ENCODE assay signal across 8 cellular contexts in the genomic region with DNA sequence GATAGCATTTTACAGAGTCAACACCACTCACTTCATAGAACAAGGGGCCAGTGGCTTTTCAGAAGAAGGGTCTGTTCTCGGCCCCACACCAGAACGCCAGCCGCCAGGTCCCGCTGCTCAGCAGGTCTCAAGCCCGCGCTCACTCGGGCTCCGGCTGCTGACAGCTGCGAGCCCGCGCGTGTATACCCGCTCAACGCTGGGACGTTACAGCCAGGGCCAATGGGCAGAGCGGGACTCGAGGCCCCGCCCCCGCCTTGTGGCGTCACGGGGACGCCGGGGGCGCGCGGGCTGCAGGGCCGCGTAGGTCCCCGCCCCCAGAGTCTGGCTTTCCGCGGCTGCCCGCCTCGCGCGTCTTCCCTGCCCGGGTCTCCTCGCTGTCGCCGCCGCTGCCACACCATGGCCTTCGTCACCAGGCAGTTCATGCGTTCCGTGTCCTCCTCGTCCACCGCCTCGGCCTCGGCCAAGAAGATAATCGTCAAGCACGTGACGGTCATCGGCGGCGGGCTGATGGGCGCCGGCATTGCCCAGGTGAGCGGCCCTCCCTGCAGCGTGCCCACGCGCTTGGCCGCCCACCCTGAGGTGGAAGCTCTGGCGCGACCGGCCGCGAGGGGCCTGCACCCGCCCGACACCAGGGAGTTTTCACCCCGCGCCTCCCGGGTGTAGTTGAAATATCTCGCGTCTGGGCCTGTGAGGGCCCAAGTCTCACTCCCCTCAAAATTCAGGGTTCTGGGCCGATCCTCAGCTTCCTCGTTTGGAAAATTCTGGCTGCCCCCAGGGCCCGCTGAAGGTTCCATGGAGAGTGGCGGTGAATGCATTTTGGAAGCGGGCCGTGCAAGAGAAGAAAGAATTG. TPM values are rescaled to one million over a fixed set of nuclear protein-coding genes. Genes with fewer than 3 reads are reported as not detected.
DNase-seq lines count a peak whose midpoint lies in the region; ATAC-seq and TF ChIP-seq lines count a peak whose summit lies in the region.

A gene (plus strand): TSS at position 353 of the 850 bp plus-strand sequence. CDS start 44 bp downstream, at position 397.

- TF ChIP-seq POLR2A in suprapubic skin (IDR thresholded peaks at IDR 0.05), result peak; percentile 16 to 68

- H3K36me3 ChIP-seq in suprapubic skin, result no peaks in the 10 kb centered on the region

- no peaks in the 10 kb centered on the region for H3K27me3 Mint-ChIP-seq in activated naive CD4-positive, alpha-beta T cell treated with anti-CD3 and anti-CD28 coated beads, Interleukin-2, amount 50 U/mL, for 24 hours

- peaks cover 41% of the 10 kb centered on the region for H3K4me1 ChIP-seq in suprapubic skin

- H3K36me3 Mint-ChIP-seq in activated naive CD4-positive, alpha-beta T cell treated with anti-CD3 and anti-CD28 coated beads, Interleukin-2, amount 50 U/mL, for 24 hours, result no peaks in the 10 kb centered on the region

- peak within 1 kb of the TSS; percentile 88 for H3K27ac ChIP-seq in suprapubic skin

- DNase-seq in NCI-H1048 (lab: John Stamatoyannopoulos, UW), result peak; percentile 93
- DNase-seq in globus pallidus (ENCODE audit: low spot score), result peak; percentile 96
- peak; percentile 91 for DNase-seq in occipital lobe (lab: John Stamatoyannopoulos, UW)
- DNase-seq in suprapubic skin (ENCODE audit: low spot score in 2 of 2), result peak; percentile 94 to 95

- H3K9me3 ChIP-seq in suprapubic skin, result no peaks in the 10 kb centered on the region

- peaks cover 78% of the 10 kb centered on the region for H3K4me1 Mint-ChIP-seq in activated naive CD4-positive, alpha-beta T cell treated with anti-CD3 and anti-CD28 coated beads, Interleukin-2, amount 50 U/mL, for 24 hours

- H3K27me3 ChIP-seq in suprapubic skin, result no peaks in the 10 kb centered on the region

- TF ChIP-seq CTCF in suprapubic skin (IDR thresholded peaks at IDR 0.05), result no peak

- peak within 1 kb of the TSS; percentile 62 for H3K4me3 ChIP-seq in GM08714 (ENCODE audit: low read length)
- H3K4me3 ChIP-seq in suprapubic skin, result peak within 1 kb of the TSS; percentile 85

- 0% methylated on average over 27 of the region's 78 CpGs for WGBS in suprapubic skin

- no peaks in the 10 kb centered on the region for H3K9me3 Mint-ChIP-seq in activated naive CD4-positive, alpha-beta T cell treated with anti-CD3 and anti-CD28 coated beads, Interleukin-2, amount 50 U/mL, for 24 hours

- peak within 1 kb of the TSS; percentile 92 for H3K27ac Mint-ChIP-seq in activated naive CD4-positive, alpha-beta T cell treated with anti-CD3 and anti-CD28 coated beads, Interleukin-2, amount 50 U/mL, for 24 hours

- no peak for TF ChIP-seq EP300 in suprapubic skin (IDR thresholded peaks at IDR 0.05)

- peak within 1 kb of the TSS; percentile 92 for H3K4me3 Mint-ChIP-seq in activated naive CD4-positive, alpha-beta T cell treated with anti-CD3 and anti-CD28 coated beads, Interleukin-2, amount 50 U/mL, for 24 hours

- peak; percentile 97 for ATAC-seq in HG02571 (IDR thresholded peaks at IDR 0.05; ENCODE audit: unreplicated experiment)
- peak; percentile 99 for ATAC-seq in SK-N-SH treated with all-trans-retinoic acid at 6 μM for 48 hours

TF ChIP-seq in SK-N-SH treated with all-trans-retinoic acid at 6 μM for 48 hours, 23 proteins besides CTCF, POLR2A, EP300 and RAD21:
- TF ChIP-seq ESRRG (CRISPR knock-in tag; IDR thresholded peaks at IDR 0.05) (no peak), ZNF565 (CRISPR knock-in tag; conservative IDR thresholded peaks at IDR 0.05; ENCODE audit: low read depth) (no peak), TOX (CRISPR knock-in tag; IDR thresholded peaks at IDR 0.05; ENCODE audit: borderline replicate concordance) (no peak), GLIS3 (CRISPR knock-in tag; IDR thresholded peaks at IDR 0.05) (no peak), TCF4 (CRISPR knock-in tag; IDR thresholded peaks at IDR 0.05; ENCODE audit: borderline replicate concordance) (no peak), ZC3H10 (CRISPR knock-in tag; IDR thresholded peaks at IDR 0.05) (no peak), OSR1 (CRISPR knock-in tag; IDR thresholded peaks at IDR 0.05) (no peak), BACH2 (CRISPR knock-in tag; IDR thresholded peaks at IDR 0.05; ENCODE audit: borderline replicate concordance) (no peak), ZFP3 (CRISPR knock-in tag; IDR thresholded peaks at IDR 0.05) (no peak), PPARA (CRISPR knock-in tag; IDR thresholded peaks at IDR 0.05; ENCODE audit: borderline replicate concordance) (no peak), SNAI2 (CRISPR knock-in tag; IDR thresholded peaks at IDR 0.05) (no peak), RARB (CRISPR knock-in tag; IDR thresholded peaks at IDR 0.05) (no peak)
- TF ChIP-seq, protein P1, sequence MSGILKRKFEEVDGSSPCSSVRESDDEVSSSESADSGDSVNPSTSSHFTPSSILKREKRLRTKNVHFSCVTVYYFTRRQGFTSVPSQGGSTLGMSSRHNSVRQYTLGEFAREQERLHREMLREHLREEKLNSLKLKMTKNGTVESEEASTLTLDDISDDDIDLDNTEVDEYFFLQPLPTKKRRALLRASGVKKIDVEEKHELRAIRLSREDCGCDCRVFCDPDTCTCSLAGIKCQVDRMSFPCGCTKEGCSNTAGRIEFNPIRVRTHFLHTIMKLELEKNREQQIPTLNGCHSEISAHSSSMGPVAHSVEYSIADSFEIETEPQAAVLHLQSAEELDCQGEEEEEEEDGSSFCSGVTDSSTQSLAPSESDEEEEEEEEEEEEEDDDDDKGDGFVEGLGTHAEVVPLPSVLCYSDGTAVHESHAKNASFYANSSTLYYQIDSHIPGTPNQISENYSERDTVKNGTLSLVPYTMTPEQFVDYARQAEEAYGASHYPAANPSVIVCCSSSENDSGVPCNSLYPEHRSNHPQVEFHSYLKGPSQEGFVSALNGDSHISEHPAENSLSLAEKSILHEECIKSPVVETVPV (CRISPR knock-in tag; IDR thresholded peaks at IDR 0.05), result no peak
- TF ChIP-seq, protein P2, sequence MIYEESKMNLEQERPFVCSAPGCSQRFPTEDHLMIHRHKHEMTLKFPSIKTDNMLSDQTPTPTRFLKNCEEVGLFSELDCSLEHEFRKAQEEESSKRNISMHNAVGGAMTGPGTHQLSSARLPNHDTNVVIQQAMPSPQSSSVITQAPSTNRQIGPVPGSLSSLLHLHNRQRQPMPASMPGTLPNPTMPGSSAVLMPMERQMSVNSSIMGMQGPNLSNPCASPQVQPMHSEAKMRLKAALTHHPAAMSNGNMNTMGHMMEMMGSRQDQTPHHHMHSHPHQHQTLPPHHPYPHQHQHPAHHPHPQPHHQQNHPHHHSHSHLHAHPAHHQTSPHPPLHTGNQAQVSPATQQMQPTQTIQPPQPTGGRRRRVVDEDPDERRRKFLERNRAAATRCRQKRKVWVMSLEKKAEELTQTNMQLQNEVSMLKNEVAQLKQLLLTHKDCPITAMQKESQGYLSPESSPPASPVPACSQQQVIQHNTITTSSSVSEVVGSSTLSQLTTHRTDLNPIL (CRISPR knock-in tag; IDR thresholded peaks at IDR 0.05; ENCODE audit: low read depth), result no peak

RNA-seq across cellular contexts. Expression of the gene that starts here (rescaled TPM):
- total RNA-seq in occipital lobe, result 10.1 TPM
- 10 to 100 TPM; 37.0 to 51.1 (median 42.6) TPM for total RNA-seq in suprapubic skin

Comparison
In these comparisons a context has a peak if more than half of its experiments do, and no peak if none do; other contexts are left out.
1. Peak in every context shown above with its lines: DNase-seq, ATAC-seq, H3K4me3 ChIP-seq and H3K27ac ChIP-seq.